1 cellular context compared by ENCODE assay signal in genomic region chr9:112547712-112548440, GRCh38.
TF ChIP-seq lines count a peak whose summit lies in the region.

No MANE protein-coding gene starts in this region.

TF ChIP-seq in K562, 482 proteins besides CTCF, POLR2A, EP300 and RAD21 (continued from another document and continues in another):
- TF ChIP-seq ZNF592 (IDR thresholded peaks at IDR 0.05) = no peak
- TF ChIP-seq NCOR1 (IDR thresholded peaks at IDR 0.05) = peak; percentile 44; the same call in 1 of the 2 replicates
- no peak for TF ChIP-seq RBM34 (IDR thresholded peaks at IDR 0.05; ENCODE audit: borderline replicate concordance, insufficient read depth, low read length)
- peak; percentile 19; the same call in 1 of the 2 replicates for TF ChIP-seq GATAD2B (IDR thresholded peaks at IDR 0.05; ENCODE audit: borderline replicate concordance)
- no peak for TF ChIP-seq ZNF699 (CRISPR knock-in tag; IDR thresholded peaks at IDR 0.05; ENCODE audit: insufficient replicate concordance)
- no peak for TF ChIP-seq U2AF1 (optimal IDR thresholded peaks at IDR 0.05; ENCODE audit: low read depth, low read length)
- TF ChIP-seq SMARCC2 (IDR thresholded peaks at IDR 0.05; ENCODE audit: low read depth) = no peak
- no peak for TF ChIP-seq PRPF4 (IDR thresholded peaks at IDR 0.05; ENCODE audit: insufficient read depth, low read depth, low read length, poor library complexity, severe bottlenecking)
- TF ChIP-seq KLF1 (tag; IDR thresholded peaks at IDR 0.05) = no peak
- TF ChIP-seq CREB3L1 (IDR thresholded peaks at IDR 0.05; ENCODE audit: borderline replicate concordance, low read depth) = no peak
- TF ChIP-seq, protein P1, sequence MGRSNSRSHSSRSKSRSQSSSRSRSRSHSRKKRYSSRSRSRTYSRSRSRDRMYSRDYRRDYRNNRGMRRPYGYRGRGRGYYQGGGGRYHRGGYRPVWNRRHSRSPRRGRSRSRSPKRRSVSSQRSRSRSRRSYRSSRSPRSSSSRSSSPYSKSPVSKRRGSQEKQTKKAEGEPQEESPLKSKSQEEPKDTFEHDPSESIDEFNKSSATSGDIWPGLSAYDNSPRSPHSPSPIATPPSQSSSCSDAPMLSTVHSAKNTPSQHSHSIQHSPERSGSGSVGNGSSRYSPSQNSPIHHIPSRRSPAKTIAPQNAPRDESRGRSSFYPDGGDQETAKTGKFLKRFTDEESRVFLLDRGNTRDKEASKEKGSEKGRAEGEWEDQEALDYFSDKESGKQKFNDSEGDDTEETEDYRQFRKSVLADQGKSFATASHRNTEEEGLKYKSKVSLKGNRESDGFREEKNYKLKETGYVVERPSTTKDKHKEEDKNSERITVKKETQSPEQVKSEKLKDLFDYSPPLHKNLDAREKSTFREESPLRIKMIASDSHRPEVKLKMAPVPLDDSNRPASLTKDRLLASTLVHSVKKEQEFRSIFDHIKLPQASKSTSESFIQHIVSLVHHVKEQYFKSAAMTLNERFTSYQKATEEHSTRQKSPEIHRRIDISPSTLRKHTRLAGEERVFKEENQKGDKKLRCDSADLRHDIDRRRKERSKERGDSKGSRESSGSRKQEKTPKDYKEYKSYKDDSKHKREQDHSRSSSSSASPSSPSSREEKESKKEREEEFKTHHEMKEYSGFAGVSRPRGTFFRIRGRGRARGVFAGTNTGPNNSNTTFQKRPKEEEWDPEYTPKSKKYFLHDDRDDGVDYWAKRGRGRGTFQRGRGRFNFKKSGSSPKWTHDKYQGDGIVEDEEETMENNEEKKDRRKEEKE (IDR thresholded peaks at IDR 0.05; ENCODE audit: borderline replicate concordance in 1 of 2, control insufficient read depth in 1 of 2, low read depth in 2 of 2, low read length in 1 of 2) = no peak
- no peak for TF ChIP-seq SFPQ (IDR thresholded peaks at IDR 0.05; ENCODE audit: low read depth, low read length)
- TF ChIP-seq, protein P2, sequence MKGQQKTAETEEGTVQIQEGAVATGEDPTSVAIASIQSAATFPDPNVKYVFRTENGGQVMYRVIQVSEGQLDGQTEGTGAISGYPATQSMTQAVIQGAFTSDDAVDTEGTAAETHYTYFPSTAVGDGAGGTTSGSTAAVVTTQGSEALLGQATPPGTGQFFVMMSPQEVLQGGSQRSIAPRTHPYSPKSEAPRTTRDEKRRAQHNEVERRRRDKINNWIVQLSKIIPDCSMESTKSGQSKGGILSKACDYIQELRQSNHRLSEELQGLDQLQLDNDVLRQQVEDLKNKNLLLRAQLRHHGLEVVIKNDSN (CRISPR knock-in tag; IDR thresholded peaks at IDR 0.05) = no peak
- no peak for TF ChIP-seq KDM5B (IDR thresholded peaks at IDR 0.05; ENCODE audit: insufficient replicate concordance, low read depth, low read length)
- TF ChIP-seq, protein P3, sequence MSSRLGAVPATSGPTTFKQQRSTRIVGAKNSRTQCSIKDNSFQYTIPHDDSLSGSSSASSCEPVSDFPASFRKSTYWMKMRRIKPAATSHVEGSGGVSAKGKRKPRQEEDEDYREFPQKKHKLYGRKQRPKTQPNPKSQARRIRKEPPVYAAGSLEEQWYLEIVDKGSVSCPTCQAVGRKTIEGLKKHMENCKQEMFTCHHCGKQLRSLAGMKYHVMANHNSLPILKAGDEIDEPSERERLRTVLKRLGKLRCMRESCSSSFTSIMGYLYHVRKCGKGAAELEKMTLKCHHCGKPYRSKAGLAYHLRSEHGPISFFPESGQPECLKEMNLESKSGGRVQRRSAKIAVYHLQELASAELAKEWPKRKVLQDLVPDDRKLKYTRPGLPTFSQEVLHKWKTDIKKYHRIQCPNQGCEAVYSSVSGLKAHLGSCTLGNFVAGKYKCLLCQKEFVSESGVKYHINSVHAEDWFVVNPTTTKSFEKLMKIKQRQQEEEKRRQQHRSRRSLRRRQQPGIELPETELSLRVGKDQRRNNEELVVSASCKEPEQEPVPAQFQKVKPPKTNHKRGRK (tag; IDR thresholded peaks at IDR 0.05) = no peak
- TF ChIP-seq HBP1 (CRISPR knock-in tag; IDR thresholded peaks at IDR 0.05) = no peak
- no peak for TF ChIP-seq CUX1 (CRISPR knock-in tag; IDR thresholded peaks at IDR 0.05)
- peak; percentile 69 for TF ChIP-seq CBFA2T2 (conservative IDR thresholded peaks at IDR 0.05)
- TF ChIP-seq FOXK1 (CRISPR knock-in tag; IDR thresholded peaks at IDR 0.05; ENCODE audit: borderline replicate concordance) = no peak
- TF ChIP-seq HDAC6 (IDR thresholded peaks at IDR 0.05; ENCODE audit: low read depth, low read length) = no peak
- no peak for TF ChIP-seq PURB (CRISPR knock-in tag; IDR thresholded peaks at IDR 0.05; ENCODE audit: low read depth)
- no peak for TF ChIP-seq CHD1 (IDR thresholded peaks at IDR 0.05; ENCODE audit: low read length)
- TF ChIP-seq KAT2B (IDR thresholded peaks at IDR 0.05; ENCODE audit: low read depth, low read length) = no peak
- no peak for TF ChIP-seq POLR2G (IDR thresholded peaks at IDR 0.05; ENCODE audit: low read depth, low read length)
- TF ChIP-seq RBM15 (IDR thresholded peaks at IDR 0.05; ENCODE audit: insufficient read depth, low read length) = no peak
- no peak for TF ChIP-seq TGIF2 (CRISPR knock-in tag; IDR thresholded peaks at IDR 0.05)
